ENCODE assay signal across 9 cellular contexts in genomic region chr16:5097066-5097469, GRCh38. TPM values are rescaled to one million over a fixed set of nuclear protein-coding genes. Genes with fewer than 3 reads are reported as not detected.
DNase-seq lines count a peak whose midpoint lies in the region; ATAC-seq and TF ChIP-seq lines count a peak whose summit lies in the region.
"Not testable (repeated sequence)": the region's sequence is repeated elsewhere in the genome, so short reads cannot be mapped to it uniquely, and the experiment has no call there.
"Had no signal": no experiment of that assay in that cellular context is flagged by ENCODE, and none has a peak within 500 bp of the region (broad histone marks: within the 10 kb centered on the region; RNA-seq: fewer than 3 reads in every experiment).

No MANE protein-coding gene starts in this region.

- CTCF ChIA-PET in activated B cell treated with CpG ODN at 0.5 μM for 24 hours (lab: Charles Lee), result not testable (repeated sequence)

- ATAC-seq in activated B cell treated with CpG ODN at 0.5 μM for 24 hours (ENCODE audit: low read depth); activated naive CD8-positive, alpha-beta T cell treated with anti-CD3 and anti-CD28 coated beads, Interleukin-2, amount 10 ng/mL, durations not matched to agents 7 days and 5 days (ENCODE audit: low read depth): not testable (repeated sequence)

- intact Hi-C loops in activated B cell treated with CpG ODN at 0.5 μM for 24 hours (cut with micrococcal nuclease), result loop anchor here (1.0 to 5.0 kb wide), 4 partner anchors 25 to 790 kb away; partner anchors contain the start of genes NAGPA and NUDT16L1

- H3K27me3 Mint-ChIP-seq in activated B cell treated with CpG ODN at 0.5 μM for 24 hours, type B pancreatic cell: not testable (repeated sequence)
- H3K27me3 Mint-ChIP-seq in activated naive CD8-positive, alpha-beta T cell treated with anti-CD3 and anti-CD28 coated beads, Interleukin-2, amount 10 ng/mL, durations not matched to agents 7 days and 5 days, result peaks cover 16% of the 10 kb centered on the region

- H3K9me3 Mint-ChIP-seq in activated B cell treated with CpG ODN at 0.5 μM for 24 hours; activated naive CD8-positive, alpha-beta T cell treated with anti-CD3 and anti-CD28 coated beads, Interleukin-2, amount 10 ng/mL, durations not matched to agents 7 days and 5 days; type B pancreatic cell: not testable (repeated sequence)

- not testable (repeated sequence) for H3K27me3 ChIP-seq in esophagus (ENCODE audit: control insufficient read depth in 1 of 2, insufficient read depth in 2 of 2, low read length in 2 of 2)

- TF ChIP-seq CTCF in GM12865 (IDR thresholded peaks at IDR 0.05; ENCODE audit: insufficient read depth, low read depth, low read length, missing control alignments); activated B cell treated with CpG ODN at 0.5 μM for 24 hours (IDR thresholded peaks at IDR 0.05): not testable (repeated sequence)
- peak; percentile 21 for TF ChIP-seq CTCF in type B pancreatic cell (conservative IDR thresholded peaks at IDR 0.05)

- peak overlapping the region; percentile 93 for H3K4me3 Mint-ChIP-seq in activated B cell treated with CpG ODN at 0.5 μM for 24 hours
- peak overlapping the region; percentile 86 for H3K4me3 Mint-ChIP-seq in activated naive CD8-positive, alpha-beta T cell treated with anti-CD3 and anti-CD28 coated beads, Interleukin-2, amount 10 ng/mL, durations not matched to agents 7 days and 5 days
- H3K4me3 Mint-ChIP-seq in type B pancreatic cell, result peak overlapping the region; percentile 93

- not testable (repeated sequence) for H3K36me3 ChIP-seq in esophagus (ENCODE audit: control insufficient read depth in 2 of 2, insufficient read depth in 2 of 2, low read length in 1 of 2)

- WGBS in esophagus, 2 donors, result 1% methylated on average over 17 to 23 of the region's 23 CpGs

- H3K36me3 Mint-ChIP-seq in activated B cell treated with CpG ODN at 0.5 μM for 24 hours (ENCODE audit: low read depth), result peaks cover 12% of the 10 kb centered on the region
- not testable (repeated sequence) for H3K36me3 Mint-ChIP-seq in activated naive CD8-positive, alpha-beta T cell treated with anti-CD3 and anti-CD28 coated beads, Interleukin-2, amount 10 ng/mL, durations not matched to agents 7 days and 5 days; type B pancreatic cell

- peak overlapping the region; percentile 76 for H3K4me3 ChIP-seq in GM12865 (ENCODE audit: low read depth, low read length)
- peak overlapping the region; percentile 65 to 72 for H3K4me3 ChIP-seq in esophagus (ENCODE audit: low read depth in 1 of 2, low read length in 2 of 2)
- peak overlapping the region; percentile 66 for H3K4me3 ChIP-seq in skeletal muscle cell (ENCODE audit: low read depth, low read length)

- peak overlapping the region; percentile 67 to 74 for H3K27ac ChIP-seq in esophagus (ENCODE audit: low read depth in 2 of 2, low read length in 1 of 2)

- POLR2A ChIA-PET in activated B cell treated with CpG ODN at 0.5 μM for 24 hours (lab: Charles Lee); activated naive CD8-positive, alpha-beta T cell treated with anti-CD3 and anti-CD28 coated beads, Interleukin-2, amount 10 ng/mL, durations not matched to agents 7 days and 5 days (lab: Charles Lee): not testable (repeated sequence)

- not testable (repeated sequence) for H3K9me3 ChIP-seq in esophagus (ENCODE audit: control insufficient read depth in 2 of 2, insufficient read depth in 1 of 2, low read depth in 1 of 2, low read length in 1 of 2)

- peak; percentile 51 for DNase-seq in GM12865 (ENCODE audit: low read depth)
- DNase-seq in NCI-H2227 (lab: John Stamatoyannopoulos, UW; ENCODE audit: unreplicated experiment), result peak; percentile 42
- not testable (repeated sequence) for DNase-seq in activated B cell treated with CpG ODN at 0.5 μM for 24 hours; activated naive CD8-positive, alpha-beta T cell treated with anti-CD3 and anti-CD28 coated beads, Interleukin-2, amount 10 ng/mL, durations not matched to agents 7 days and 5 days; skeletal muscle cell (ENCODE audit: low read depth); type B pancreatic cell (ENCODE audit: extremely low spot score, unreplicated experiment)
- peak; percentile 12 to 30 for DNase-seq in lung microvascular endothelial cell (ENCODE audit: low read depth in 2 of 2)

- H3K4me1 ChIP-seq in esophagus (ENCODE audit: control insufficient read depth in 2 of 2, insufficient read depth in 2 of 2, low read length in 1 of 2), result not testable (repeated sequence)

- peaks cover 14% of the 10 kb centered on the region for H3K4me1 Mint-ChIP-seq in activated B cell treated with CpG ODN at 0.5 μM for 24 hours
- H3K4me1 Mint-ChIP-seq in activated naive CD8-positive, alpha-beta T cell treated with anti-CD3 and anti-CD28 coated beads, Interleukin-2, amount 10 ng/mL, durations not matched to agents 7 days and 5 days, result peaks cover 21% of the 10 kb centered on the region
- not testable (repeated sequence) for H3K4me1 Mint-ChIP-seq in type B pancreatic cell (ENCODE audit: unreplicated experiment)

- H3K27ac Mint-ChIP-seq in activated B cell treated with CpG ODN at 0.5 μM for 24 hours, result peak overlapping the region; percentile 76
- H3K27ac Mint-ChIP-seq in activated naive CD8-positive, alpha-beta T cell treated with anti-CD3 and anti-CD28 coated beads, Interleukin-2, amount 10 ng/mL, durations not matched to agents 7 days and 5 days, result peak overlapping the region; percentile 85
- peak overlapping the region; percentile 86 for H3K27ac Mint-ChIP-seq in type B pancreatic cell

RNA-seq across cellular contexts. Expression of gene EEF2KMT, which starts 0.5 kb away (rescaled TPM):
- total RNA-seq in activated B cell treated with CpG ODN at 0.5 μM for 24 hours (14.9 and 15.3 TPM in 2 replicates), lung microvascular endothelial cell (5.7 and 8.7 TPM in 2 replicates), type B pancreatic cell (ENCODE audit: low replicate concordance) (10.1 and 16.5 TPM in 2 replicates)
- 10 to 100 TPM; 10.4 to 11.4 TPM for total RNA-seq in activated naive CD8-positive, alpha-beta T cell treated with anti-CD3 and anti-CD28 coated beads, Interleukin-2, amount 10 ng/mL, durations not matched to agents 7 days and 5 days
- polyA plus RNA-seq in esophagus, result 1 to 10 TPM; 4.4 to 8.4 TPM

RNA-seq across cellular contexts. Expression of gene ALG1, which starts 25.4 kb away (rescaled TPM):
- total RNA-seq in activated B cell treated with CpG ODN at 0.5 μM for 24 hours (25.8 and 28.2 TPM in 2 replicates), lung microvascular endothelial cell (22.2 and 31.2 TPM in 2 replicates), type B pancreatic cell (ENCODE audit: low replicate concordance) (30.4 and 31.0 TPM in 2 replicates)
- 10 to 100 TPM; 19.6 to 22.3 TPM for total RNA-seq in activated naive CD8-positive, alpha-beta T cell treated with anti-CD3 and anti-CD28 coated beads, Interleukin-2, amount 10 ng/mL, durations not matched to agents 7 days and 5 days
- polyA plus RNA-seq in esophagus, result 10 to 100 TPM in 1 of 2 donors, 1 to 10 TPM in 1; 7.6 to 12.5 TPM

RNA-seq across cellular contexts. Expression of gene C16orf89, which starts 31.3 kb away (rescaled TPM):
- not detected in 2 replicates for total RNA-seq in activated B cell treated with CpG ODN at 0.5 μM for 24 hours
- total RNA-seq in activated naive CD8-positive, alpha-beta T cell treated with anti-CD3 and anti-CD28 coated beads, Interleukin-2, amount 10 ng/mL, durations not matched to agents 7 days and 5 days, result not detected
- under 1 TPM; 0.26 to 0.88 TPM for polyA plus RNA-seq in esophagus
- not detected in 2 replicates for total RNA-seq in lung microvascular endothelial cell
- 0.75 and 2.1 TPM in 2 replicates for total RNA-seq in type B pancreatic cell (ENCODE audit: low replicate concordance)
- total RNA-seq: T-helper 1 cell treated with Interleukin-12 subunit alpha and Interleukin-12 subunit beta and Interleukin-4 antibody, amounts not matched to agents 30 ng/mL and 1 ng/mL, for 36 hours had no signal
